In the genomic region with DNA sequence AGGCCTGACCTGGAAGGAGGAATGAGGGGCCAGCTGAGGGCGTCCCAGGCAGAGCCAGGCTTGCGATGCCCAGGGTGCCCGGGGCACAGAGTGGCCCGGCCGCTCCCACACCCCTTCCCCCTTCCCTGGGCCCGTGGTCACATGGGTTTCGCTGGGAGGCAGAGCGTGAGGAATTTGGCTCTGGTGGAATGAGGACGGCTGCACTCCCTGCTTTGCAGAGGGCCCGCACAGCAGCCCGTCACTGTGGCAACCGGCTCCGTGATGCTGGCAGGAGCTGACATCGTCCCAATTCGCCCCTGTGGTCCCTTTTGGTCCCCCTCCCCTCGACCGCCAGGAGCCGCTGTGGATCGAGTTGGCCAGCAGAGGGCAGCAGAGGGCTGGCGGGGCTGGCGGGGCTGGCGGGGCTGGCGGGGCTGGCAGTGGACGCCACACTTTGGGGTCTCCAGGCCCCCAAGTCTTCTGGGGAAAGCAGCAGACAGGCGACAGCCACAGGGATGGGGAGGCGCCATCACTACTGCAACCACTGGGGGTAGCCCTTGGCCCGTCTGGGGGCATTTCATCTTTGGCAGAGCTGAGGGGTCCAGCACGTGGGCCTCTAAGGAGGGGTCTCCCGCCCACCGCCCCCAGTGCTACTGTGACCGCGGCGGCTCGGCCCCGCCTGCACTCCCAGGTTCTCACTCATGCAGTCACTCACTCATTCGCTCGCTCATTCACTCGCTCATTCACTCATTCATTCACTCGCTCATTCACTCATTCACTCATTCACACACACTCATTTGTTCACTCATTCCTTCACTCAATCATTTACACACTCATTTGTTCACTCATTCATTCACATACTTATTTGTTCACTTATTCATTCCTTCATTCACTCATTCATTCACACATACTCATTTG, we compare ENCODE assay signal across 1 cellular context.
TF ChIP-seq lines count a peak whose summit lies in the region.

No MANE protein-coding gene starts in this region.

TF ChIP-seq in K562, 482 proteins besides CTCF, POLR2A, EP300 and RAD21 (continued from another document and continues in another):
- TF ChIP-seq, protein P1, sequence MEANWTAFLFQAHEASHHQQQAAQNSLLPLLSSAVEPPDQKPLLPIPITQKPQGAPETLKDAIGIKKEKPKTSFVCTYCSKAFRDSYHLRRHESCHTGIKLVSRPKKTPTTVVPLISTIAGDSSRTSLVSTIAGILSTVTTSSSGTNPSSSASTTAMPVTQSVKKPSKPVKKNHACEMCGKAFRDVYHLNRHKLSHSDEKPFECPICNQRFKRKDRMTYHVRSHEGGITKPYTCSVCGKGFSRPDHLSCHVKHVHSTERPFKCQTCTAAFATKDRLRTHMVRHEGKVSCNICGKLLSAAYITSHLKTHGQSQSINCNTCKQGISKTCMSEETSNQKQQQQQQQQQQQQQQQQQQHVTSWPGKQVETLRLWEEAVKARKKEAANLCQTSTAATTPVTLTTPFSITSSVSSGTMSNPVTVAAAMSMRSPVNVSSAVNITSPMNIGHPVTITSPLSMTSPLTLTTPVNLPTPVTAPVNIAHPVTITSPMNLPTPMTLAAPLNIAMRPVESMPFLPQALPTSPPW (CRISPR knock-in tag; IDR thresholded peaks at IDR 0.05) = peak; percentile 29; the same call in 1 of the 2 replicates
- TF ChIP-seq, protein P2, sequence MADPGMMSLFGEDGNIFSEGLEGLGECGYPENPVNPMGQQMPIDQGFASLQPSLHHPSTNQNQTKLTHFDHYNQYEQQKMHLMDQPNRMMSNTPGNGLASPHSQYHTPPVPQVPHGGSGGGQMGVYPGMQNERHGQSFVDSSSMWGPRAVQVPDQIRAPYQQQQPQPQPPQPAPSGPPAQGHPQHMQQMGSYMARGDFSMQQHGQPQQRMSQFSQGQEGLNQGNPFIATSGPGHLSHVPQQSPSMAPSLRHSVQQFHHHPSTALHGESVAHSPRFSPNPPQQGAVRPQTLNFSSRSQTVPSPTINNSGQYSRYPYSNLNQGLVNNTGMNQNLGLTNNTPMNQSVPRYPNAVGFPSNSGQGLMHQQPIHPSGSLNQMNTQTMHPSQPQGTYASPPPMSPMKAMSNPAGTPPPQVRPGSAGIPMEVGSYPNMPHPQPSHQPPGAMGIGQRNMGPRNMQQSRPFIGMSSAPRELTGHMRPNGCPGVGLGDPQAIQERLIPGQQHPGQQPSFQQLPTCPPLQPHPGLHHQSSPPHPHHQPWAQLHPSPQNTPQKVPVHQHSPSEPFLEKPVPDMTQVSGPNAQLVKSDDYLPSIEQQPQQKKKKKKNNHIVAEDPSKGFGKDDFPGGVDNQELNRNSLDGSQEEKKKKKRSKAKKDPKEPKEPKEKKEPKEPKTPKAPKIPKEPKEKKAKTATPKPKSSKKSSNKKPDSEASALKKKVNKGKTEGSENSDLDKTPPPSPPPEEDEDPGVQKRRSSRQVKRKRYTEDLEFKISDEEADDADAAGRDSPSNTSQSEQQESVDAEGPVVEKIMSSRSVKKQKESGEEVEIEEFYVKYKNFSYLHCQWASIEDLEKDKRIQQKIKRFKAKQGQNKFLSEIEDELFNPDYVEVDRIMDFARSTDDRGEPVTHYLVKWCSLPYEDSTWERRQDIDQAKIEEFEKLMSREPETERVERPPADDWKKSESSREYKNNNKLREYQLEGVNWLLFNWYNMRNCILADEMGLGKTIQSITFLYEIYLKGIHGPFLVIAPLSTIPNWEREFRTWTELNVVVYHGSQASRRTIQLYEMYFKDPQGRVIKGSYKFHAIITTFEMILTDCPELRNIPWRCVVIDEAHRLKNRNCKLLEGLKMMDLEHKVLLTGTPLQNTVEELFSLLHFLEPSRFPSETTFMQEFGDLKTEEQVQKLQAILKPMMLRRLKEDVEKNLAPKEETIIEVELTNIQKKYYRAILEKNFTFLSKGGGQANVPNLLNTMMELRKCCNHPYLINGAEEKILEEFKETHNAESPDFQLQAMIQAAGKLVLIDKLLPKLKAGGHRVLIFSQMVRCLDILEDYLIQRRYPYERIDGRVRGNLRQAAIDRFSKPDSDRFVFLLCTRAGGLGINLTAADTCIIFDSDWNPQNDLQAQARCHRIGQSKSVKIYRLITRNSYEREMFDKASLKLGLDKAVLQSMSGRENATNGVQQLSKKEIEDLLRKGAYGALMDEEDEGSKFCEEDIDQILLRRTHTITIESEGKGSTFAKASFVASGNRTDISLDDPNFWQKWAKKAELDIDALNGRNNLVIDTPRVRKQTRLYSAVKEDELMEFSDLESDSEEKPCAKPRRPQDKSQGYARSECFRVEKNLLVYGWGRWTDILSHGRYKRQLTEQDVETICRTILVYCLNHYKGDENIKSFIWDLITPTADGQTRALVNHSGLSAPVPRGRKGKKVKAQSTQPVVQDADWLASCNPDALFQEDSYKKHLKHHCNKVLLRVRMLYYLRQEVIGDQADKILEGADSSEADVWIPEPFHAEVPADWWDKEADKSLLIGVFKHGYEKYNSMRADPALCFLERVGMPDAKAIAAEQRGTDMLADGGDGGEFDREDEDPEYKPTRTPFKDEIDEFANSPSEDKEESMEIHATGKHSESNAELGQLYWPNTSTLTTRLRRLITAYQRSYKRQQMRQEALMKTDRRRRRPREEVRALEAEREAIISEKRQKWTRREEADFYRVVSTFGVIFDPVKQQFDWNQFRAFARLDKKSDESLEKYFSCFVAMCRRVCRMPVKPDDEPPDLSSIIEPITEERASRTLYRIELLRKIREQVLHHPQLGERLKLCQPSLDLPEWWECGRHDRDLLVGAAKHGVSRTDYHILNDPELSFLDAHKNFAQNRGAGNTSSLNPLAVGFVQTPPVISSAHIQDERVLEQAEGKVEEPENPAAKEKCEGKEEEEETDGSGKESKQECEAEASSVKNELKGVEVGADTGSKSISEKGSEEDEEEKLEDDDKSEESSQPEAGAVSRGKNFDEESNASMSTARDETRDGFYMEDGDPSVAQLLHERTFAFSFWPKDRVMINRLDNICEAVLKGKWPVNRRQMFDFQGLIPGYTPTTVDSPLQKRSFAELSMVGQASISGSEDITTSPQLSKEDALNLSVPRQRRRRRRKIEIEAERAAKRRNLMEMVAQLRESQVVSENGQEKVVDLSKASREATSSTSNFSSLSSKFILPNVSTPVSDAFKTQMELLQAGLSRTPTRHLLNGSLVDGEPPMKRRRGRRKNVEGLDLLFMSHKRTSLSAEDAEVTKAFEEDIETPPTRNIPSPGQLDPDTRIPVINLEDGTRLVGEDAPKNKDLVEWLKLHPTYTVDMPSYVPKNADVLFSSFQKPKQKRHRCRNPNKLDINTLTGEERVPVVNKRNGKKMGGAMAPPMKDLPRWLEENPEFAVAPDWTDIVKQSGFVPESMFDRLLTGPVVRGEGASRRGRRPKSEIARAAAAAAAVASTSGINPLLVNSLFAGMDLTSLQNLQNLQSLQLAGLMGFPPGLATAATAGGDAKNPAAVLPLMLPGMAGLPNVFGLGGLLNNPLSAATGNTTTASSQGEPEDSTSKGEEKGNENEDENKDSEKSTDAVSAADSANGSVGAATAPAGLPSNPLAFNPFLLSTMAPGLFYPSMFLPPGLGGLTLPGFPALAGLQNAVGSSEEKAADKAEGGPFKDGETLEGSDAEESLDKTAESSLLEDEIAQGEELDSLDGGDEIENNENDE (IDR thresholded peaks at IDR 0.05; ENCODE audit: low read depth, low read length) = no peak
- TF ChIP-seq ZNF175 (CRISPR knock-in tag; IDR thresholded peaks at IDR 0.05; ENCODE audit: low read depth) (no peak), GATAD2A (IDR thresholded peaks at IDR 0.05) (peak; percentile 12; the same call in 1 of the 2 replicates), IFI16 (CRISPR knock-in tag; IDR thresholded peaks at IDR 0.05) (no peak), XRCC4 (IDR thresholded peaks at IDR 0.05; ENCODE audit: extremely low read depth, insufficient read depth, insufficient read length) (no peak), BRD9 (IDR thresholded peaks at IDR 0.05; ENCODE audit: low read depth, partially characterized antibody) (no peak), TARDBP (IDR thresholded peaks at IDR 0.05) (no peak), MEF2D (tag; conservative IDR thresholded peaks at IDR 0.05; ENCODE audit: low read depth) (no peak), MCM7 (IDR thresholded peaks at IDR 0.05) (no peak), ZNF780A (CRISPR knock-in tag; IDR thresholded peaks at IDR 0.05) (no peak), PTRF (tag; IDR thresholded peaks at IDR 0.05) (no peak), ZNF589 (CRISPR knock-in tag; IDR thresholded peaks at IDR 0.05; ENCODE audit: low read depth) (no peak), JUN (IDR thresholded peaks at IDR 0.05; ENCODE audit: borderline replicate concordance, low read depth, low read length) (no peak), JUN (CRISPR knock-in tag; IDR thresholded peaks at IDR 0.05; ENCODE audit: borderline replicate concordance) (no peak), OTX1 (CRISPR knock-in tag; IDR thresholded peaks at IDR 0.05) (no peak), ZNF274 (IDR thresholded peaks at IDR 0.05; ENCODE audit: borderline replicate concordance, low read depth, low read length) (no peak), SMARCA4 (IDR thresholded peaks at IDR 0.05) (no peak), ZNF384 (IDR thresholded peaks at IDR 0.05; ENCODE audit: low read depth, low read length) (no peak), EWSR1 (IDR thresholded peaks at IDR 0.05; ENCODE audit: borderline replicate concordance, low read depth, partially characterized antibody) (no peak), TSC22D4 (tag; IDR thresholded peaks at IDR 0.05) (0 out of 2 replicates have a peak, but pooled peaks have one; percentile 48), ATF7 (IDR thresholded peaks at IDR 0.05) (no peak), RBM25 (IDR thresholded peaks at IDR 0.05; ENCODE audit: low read depth, low read length, severe bottlenecking) (no peak), NFYB (IDR thresholded peaks at IDR 0.05; ENCODE audit: extremely low read depth, insufficient read length) (no peak), RFX5 (IDR thresholded peaks at IDR 0.05; ENCODE audit: low read depth, low read length) (no peak), TAF7 (tag; IDR thresholded peaks at IDR 0.05) (no peak), NR2F6 (CRISPR knock-in tag; IDR thresholded peaks at IDR 0.05) (no peak), HMGN3 (IDR thresholded peaks at IDR 0.05; ENCODE audit: borderline replicate concordance, extremely low read depth, insufficient read length, low read depth, low read length) (no peak), KLF13 (tag; IDR thresholded peaks at IDR 0.05; ENCODE audit: borderline replicate concordance, low read depth) (no peak), HDAC1 (IDR thresholded peaks at IDR 0.05) (no peak), RBM15 (IDR thresholded peaks at IDR 0.05; ENCODE audit: insufficient read depth, low read length) (no peak), CHD1 (IDR thresholded peaks at IDR 0.05; ENCODE audit: low read length) (no peak)
- TF ChIP-seq, protein P3, sequence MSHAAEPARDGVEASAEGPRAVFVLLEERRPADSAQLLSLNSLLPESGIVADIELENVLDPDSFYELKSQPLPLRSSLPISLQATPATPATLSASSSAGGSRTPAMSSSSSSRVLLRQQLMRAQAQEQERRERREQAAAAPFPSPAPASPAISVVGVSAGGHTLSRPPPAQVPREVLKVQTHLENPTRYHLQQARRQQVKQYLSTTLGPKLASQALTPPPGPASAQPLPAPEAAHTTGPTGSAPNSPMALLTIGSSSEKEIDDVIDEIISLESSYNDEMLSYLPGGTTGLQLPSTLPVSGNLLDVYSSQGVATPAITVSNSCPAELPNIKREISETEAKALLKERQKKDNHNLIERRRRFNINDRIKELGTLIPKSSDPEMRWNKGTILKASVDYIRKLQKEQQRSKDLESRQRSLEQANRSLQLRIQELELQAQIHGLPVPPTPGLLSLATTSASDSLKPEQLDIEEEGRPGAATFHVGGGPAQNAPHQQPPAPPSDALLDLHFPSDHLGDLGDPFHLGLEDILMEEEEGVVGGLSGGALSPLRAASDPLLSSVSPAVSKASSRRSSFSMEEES (CRISPR knock-in tag; IDR thresholded peaks at IDR 0.05) = no peak
- TF ChIP-seq, protein P4, sequence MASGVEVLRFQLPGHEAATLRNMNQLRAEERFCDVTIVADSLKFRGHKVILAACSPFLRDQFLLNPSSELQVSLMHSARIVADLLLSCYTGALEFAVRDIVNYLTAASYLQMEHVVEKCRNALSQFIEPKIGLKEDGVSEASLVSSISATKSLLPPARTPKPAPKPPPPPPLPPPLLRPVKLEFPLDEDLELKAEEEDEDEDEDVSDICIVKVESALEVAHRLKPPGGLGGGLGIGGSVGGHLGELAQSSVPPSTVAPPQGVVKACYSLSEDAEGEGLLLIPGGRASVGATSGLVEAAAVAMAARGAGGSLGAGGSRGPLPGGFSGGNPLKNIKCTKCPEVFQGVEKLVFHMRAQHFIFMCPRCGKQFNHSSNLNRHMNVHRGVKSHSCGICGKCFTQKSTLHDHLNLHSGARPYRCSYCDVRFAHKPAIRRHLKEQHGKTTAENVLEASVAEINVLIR (CRISPR knock-in tag; IDR thresholded peaks at IDR 0.05) = no peak
- TF ChIP-seq, protein P5, sequence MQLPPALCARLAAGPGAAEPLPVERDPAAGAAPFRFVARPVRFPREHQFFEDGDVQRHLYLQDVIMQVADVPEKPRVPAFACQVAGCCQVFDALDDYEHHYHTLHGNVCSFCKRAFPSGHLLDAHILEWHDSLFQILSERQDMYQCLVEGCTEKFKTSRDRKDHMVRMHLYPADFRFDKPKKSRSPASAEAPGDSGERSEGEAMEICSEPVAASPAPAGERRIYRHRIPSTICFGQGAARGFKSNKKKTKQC (CRISPR knock-in tag; IDR thresholded peaks at IDR 0.05) = no peak
- TF ChIP-seq, protein P6, sequence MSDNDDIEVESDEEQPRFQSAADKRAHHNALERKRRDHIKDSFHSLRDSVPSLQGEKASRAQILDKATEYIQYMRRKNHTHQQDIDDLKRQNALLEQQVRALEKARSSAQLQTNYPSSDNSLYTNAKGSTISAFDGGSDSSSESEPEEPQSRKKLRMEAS (CRISPR knock-in tag; IDR thresholded peaks at IDR 0.05) = 0 out of 2 replicates have a peak, but pooled peaks have one; percentile 12
- TF ChIP-seq, protein P7, sequence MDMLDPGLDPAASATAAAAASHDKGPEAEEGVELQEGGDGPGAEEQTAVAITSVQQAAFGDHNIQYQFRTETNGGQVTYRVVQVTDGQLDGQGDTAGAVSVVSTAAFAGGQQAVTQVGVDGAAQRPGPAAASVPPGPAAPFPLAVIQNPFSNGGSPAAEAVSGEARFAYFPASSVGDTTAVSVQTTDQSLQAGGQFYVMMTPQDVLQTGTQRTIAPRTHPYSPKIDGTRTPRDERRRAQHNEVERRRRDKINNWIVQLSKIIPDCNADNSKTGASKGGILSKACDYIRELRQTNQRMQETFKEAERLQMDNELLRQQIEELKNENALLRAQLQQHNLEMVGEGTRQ (CRISPR knock-in tag; IDR thresholded peaks at IDR 0.05) = peak; percentile 23; the same call in 1 of the 2 replicates
- TF ChIP-seq, protein P8, sequence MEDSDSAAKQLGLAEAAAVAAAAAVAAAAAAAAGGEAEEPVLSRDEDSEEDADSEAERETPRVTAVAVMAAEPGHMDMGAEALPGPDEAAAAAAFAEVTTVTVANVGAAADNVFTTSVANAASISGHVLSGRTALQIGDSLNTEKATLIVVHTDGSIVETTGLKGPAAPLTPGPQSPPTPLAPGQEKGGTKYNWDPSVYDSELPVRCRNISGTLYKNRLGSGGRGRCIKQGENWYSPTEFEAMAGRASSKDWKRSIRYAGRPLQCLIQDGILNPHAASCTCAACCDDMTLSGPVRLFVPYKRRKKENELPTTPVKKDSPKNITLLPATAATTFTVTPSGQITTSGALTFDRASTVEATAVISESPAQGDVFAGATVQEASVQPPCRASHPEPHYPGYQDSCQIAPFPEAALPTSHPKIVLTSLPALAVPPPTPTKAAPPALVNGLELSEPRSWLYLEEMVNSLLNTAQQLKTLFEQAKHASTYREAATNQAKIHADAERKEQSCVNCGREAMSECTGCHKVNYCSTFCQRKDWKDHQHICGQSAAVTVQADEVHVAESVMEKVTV (CRISPR knock-in tag; IDR thresholded peaks at IDR 0.05) = peak; percentile 38; the same call in 1 of the 2 replicates
